10 cellular contexts compared by ENCODE assay signal in genomic region chrX:107836958-107837357, GRCh38. TPM values are rescaled to one million over a fixed set of nuclear protein-coding genes. Genes with fewer than 3 reads are reported as not detected.
"Had no signal": no experiment of that assay in that cellular context is flagged by ENCODE, and none has a peak within 500 bp of the region (broad histone marks: within the 10 kb centered on the region; RNA-seq: fewer than 3 reads in every experiment).

No MANE protein-coding gene starts in this region.

- H3K4me3 Mint-ChIP-seq: GM23338, H9 had no signal

- DNase-seq: H9, HCEC 1CT, IMR-90, KG1 had no signal

- H3K4me3 ChIP-seq: GM23338, K562 had no signal

- FAIRE-seq: H1, H54, HTR-8/SVneo, K562 had no signal

- H3K4me2 ChIP-seq: GM23338 had no signal

- H3K4me1 Mint-ChIP-seq: GM23338, H9 had no signal

- H3K9me3 Mint-ChIP-seq: GM23338 had no signal

- H3K27ac Mint-ChIP-seq: GM23338, H9 had no signal

- H2AFZ ChIP-seq: GM23338 had no signal

RNA-seq across cellular contexts. Expression of gene MID2, which starts 11.3 kb away (rescaled TPM):
- polyA plus RNA-seq: K562 had no signal

RNA-seq across cellular contexts. Expression of gene NCBP2L, which starts 59.4 kb away (rescaled TPM):
- total RNA-seq: GM23338, H1, H9, HT-29, IMR-90, K562 had no signal
- polyA plus RNA-seq: GM23338, H1, IMR-90, K562 had no signal
